Comparison of ENCODE assay signal across 3 cellular contexts in the genomic region with DNA sequence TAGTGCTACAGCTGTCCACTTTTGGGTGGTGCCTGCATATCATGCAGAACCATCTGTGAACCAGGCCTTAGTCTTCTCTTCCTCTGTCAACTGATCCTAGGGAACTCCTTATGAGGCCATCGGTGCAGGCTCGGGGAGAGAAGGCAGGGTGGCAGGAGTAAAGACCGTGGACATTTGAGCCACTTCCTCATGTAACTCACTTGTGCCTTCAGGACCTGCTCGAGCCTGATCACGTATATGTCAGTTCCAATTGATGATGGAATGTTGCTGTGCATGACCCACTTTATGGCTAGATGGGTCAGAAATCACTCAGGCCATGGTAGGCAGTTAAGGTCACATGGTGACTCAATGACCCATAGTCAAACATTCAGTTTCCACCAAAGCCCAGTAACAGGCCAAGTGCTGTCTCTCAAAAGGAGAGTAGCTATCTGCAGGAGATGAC. TPM values are rescaled to one million over a fixed set of nuclear protein-coding genes. Genes with fewer than 3 reads are reported as not detected.
"Had no signal": no experiment of that assay in that cellular context is flagged by ENCODE, and none has a peak within 500 bp of the region (broad histone marks: within the 10 kb centered on the region; RNA-seq: fewer than 3 reads in every experiment).

No MANE protein-coding gene starts in this region.

RNA-seq across cellular contexts. Expression of gene GYPC, which starts 7.6 kb away (rescaled TPM):
- total RNA-seq: HepG2, HT1080, PC-3 had no signal
